ENCODE assay signal across 9 cellular contexts in the genomic region with DNA sequence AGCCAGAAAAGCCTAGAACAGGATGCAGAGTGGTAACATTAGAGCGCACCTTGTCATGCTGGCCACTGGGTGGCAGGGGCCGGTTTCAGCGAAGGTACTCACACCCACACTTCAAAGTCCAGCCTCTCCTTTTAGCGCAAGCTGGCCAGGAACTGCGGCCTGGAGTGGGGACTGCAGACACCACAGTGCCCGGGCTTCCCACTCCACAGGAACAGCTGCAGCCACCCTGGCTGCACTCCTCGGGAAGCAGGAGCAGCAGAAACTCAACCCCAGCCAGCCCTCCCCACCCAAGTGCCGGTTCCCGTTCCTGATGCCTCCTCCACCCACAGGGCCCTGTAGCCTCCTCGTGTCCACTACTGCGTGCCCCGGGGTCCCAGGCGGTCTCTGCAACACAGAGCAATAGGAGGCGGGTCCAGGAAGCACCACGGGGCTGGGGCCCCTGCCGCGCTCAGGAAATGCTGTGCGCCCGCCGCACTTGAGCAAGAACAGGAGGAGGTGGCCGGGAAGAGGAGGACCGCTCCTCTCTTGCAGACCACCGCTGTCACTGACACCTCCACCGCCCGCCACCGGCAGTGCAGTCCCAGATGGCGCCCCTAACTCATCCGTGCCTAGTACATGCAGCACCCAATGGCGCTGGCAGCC. TPM values are rescaled to one million over a fixed set of nuclear protein-coding genes. Genes with fewer than 3 reads are reported as not detected.
DNase-seq lines count a peak whose midpoint lies in the region; ATAC-seq and TF ChIP-seq lines count a peak whose summit lies in the region.
"Had no signal": no experiment of that assay in that cellular context is flagged by ENCODE, and none has a peak within 500 bp of the region (broad histone marks: within the 10 kb centered on the region; RNA-seq: fewer than 3 reads in every experiment).

No MANE protein-coding gene starts in this region.

- no peaks in the 10 kb centered on the region for H3K36me3 ChIP-seq in parathyroid adenoma (ENCODE audit: control insufficient read depth, insufficient read depth, low read length)

- H3K36me3 Mint-ChIP-seq in activated CD8-positive, alpha-beta T cell treated with anti-CD3 and anti-CD28 coated beads, Interleukin-2, amount 10 ng/mL, durations not matched to agents 7 days and 5 days (ENCODE audit: low read depth) = no peaks in the 10 kb centered on the region

- no peaks in the 10 kb centered on the region for H3K9me3 ChIP-seq in parathyroid adenoma (ENCODE audit: control insufficient read depth, low read length)

- POLR2A ChIA-PET in activated CD8-positive, alpha-beta T cell treated with anti-CD3 and anti-CD28 coated beads, Interleukin-2, amount 10 ng/mL, durations not matched to agents 7 days and 5 days (lab: Charles Lee) = no interaction called here

- ATAC-seq in activated CD8-positive, alpha-beta T cell treated with anti-CD3 and anti-CD28 coated beads, Interleukin-2, amount 10 ng/mL, durations not matched to agents 7 days and 5 days = peak; percentile 63
- ATAC-seq in foreskin keratinocyte = peak; percentile 61

- CTCF ChIA-PET in activated CD8-positive, alpha-beta T cell treated with anti-CD3 and anti-CD28 coated beads, Interleukin-2, amount 10 ng/mL, durations not matched to agents 7 days and 5 days (lab: Charles Lee) = interaction anchor here (0.6 to 1.6 kb wide), 12 partner anchors 8 to 273 kb away, joined by 3 to 6 read pairs (median 3); a partner anchor contains a TSS

- peaks cover 32% of the 10 kb centered on the region for H3K27me3 ChIP-seq in foreskin keratinocyte
- H3K27me3 ChIP-seq in parathyroid adenoma (ENCODE audit: control insufficient read depth, insufficient read depth, low read length) = no peaks in the 10 kb centered on the region

- H3K79me2 ChIP-seq in parathyroid adenoma = no peaks in the 10 kb centered on the region

- H3K27ac ChIP-seq in foreskin keratinocyte (no peak overlapping the region), parathyroid adenoma (no peak overlapping the region)

- H3K4me3 ChIP-seq in AG09309 (ENCODE audit: control insufficient read depth, low read depth, low read length) (no peak overlapping the region), parathyroid adenoma (ENCODE audit: low read depth, low read length) (no peak overlapping the region)

- TF ChIP-seq CTCF in AG09309 (IDR thresholded peaks at IDR 0.05; ENCODE audit: control insufficient read depth, insufficient read depth, low read depth, low read length, missing control alignments) (peak; percentile 55), GM10266 (IDR thresholded peaks at IDR 0.05; ENCODE audit: control insufficient read depth, insufficient read depth, low read depth, missing control alignments) (peak; percentile 34), foreskin keratinocyte (conservative IDR thresholded peaks at IDR 0.05) (peak; percentile 66), parathyroid adenoma (IDR thresholded peaks at IDR 0.05) (peak; percentile 32)

- H3K27me3 Mint-ChIP-seq in activated CD8-positive, alpha-beta T cell treated with anti-CD3 and anti-CD28 coated beads, Interleukin-2, amount 10 ng/mL, durations not matched to agents 7 days and 5 days (ENCODE audit: low read depth) = peaks cover 27% of the 10 kb centered on the region

- H3K4me1 ChIP-seq in foreskin keratinocyte = no peaks in the 10 kb centered on the region
- no peaks in the 10 kb centered on the region for H3K4me1 ChIP-seq in parathyroid adenoma

- H3K4me2 ChIP-seq in parathyroid adenoma (ENCODE audit: low read length) = peak overlapping the region; percentile 36

- peaks cover 35% of the 10 kb centered on the region for H3K4me1 Mint-ChIP-seq in activated CD8-positive, alpha-beta T cell treated with anti-CD3 and anti-CD28 coated beads, Interleukin-2, amount 10 ng/mL, durations not matched to agents 7 days and 5 days (ENCODE audit: low read depth)

- H3K27ac Mint-ChIP-seq in activated CD8-positive, alpha-beta T cell treated with anti-CD3 and anti-CD28 coated beads, Interleukin-2, amount 10 ng/mL, durations not matched to agents 7 days and 5 days = no peak overlapping the region

- DNase-seq in AG09309 (ENCODE audit: low read depth) (no peak), GM10266 (ENCODE audit: extremely low spot score) (no peak), NCI-H2196 treated with DMSO at 0.1 percent for 48 hours (lab: John Stamatoyannopoulos, UW; ENCODE audit: unreplicated experiment) (peak; percentile 42), foreskin keratinocyte (peak in 1 of 2 donors; percentile 31), T-helper 9 cell (no peak)
- DNase-seq in activated CD8-positive, alpha-beta T cell treated with anti-CD3 and anti-CD28 coated beads, Interleukin-2, amount 10 ng/mL, durations not matched to agents 7 days and 5 days = peak; percentile 56
- DNase-seq in activated CD4-positive, CD25-positive, alpha-beta regulatory T cell (lab: John Stamatoyannopoulos, UW) = no peak

- H3K9ac ChIP-seq in parathyroid adenoma = no peak overlapping the region

- peak overlapping the region; percentile 28 for H3K4me3 Mint-ChIP-seq in activated CD8-positive, alpha-beta T cell treated with anti-CD3 and anti-CD28 coated beads, Interleukin-2, amount 10 ng/mL, durations not matched to agents 7 days and 5 days

- peak overlapping the region; percentile 29 for H2AFZ ChIP-seq in parathyroid adenoma

- H3K9me3 Mint-ChIP-seq in activated CD8-positive, alpha-beta T cell treated with anti-CD3 and anti-CD28 coated beads, Interleukin-2, amount 10 ng/mL, durations not matched to agents 7 days and 5 days (ENCODE audit: insufficient read depth) = no peaks in the 10 kb centered on the region

RNA-seq across cellular contexts. Expression of a gene that starts 2.2 kb away (rescaled TPM):
- total RNA-seq in activated CD8-positive, alpha-beta T cell treated with anti-CD3 and anti-CD28 coated beads, Interleukin-2, amount 10 ng/mL, durations not matched to agents 7 days and 5 days = not detected
- total RNA-seq in foreskin keratinocyte = not detected in 2 replicates
- not detected in 2 replicates for polyA plus RNA-seq in foreskin keratinocyte

RNA-seq across cellular contexts. Expression of a gene that starts 43.6 kb away (rescaled TPM):
- not detected for total RNA-seq in activated CD8-positive, alpha-beta T cell treated with anti-CD3 and anti-CD28 coated beads, Interleukin-2, amount 10 ng/mL, durations not matched to agents 7 days and 5 days
- total RNA-seq in foreskin keratinocyte = not detected in 2 replicates
- polyA plus RNA-seq in foreskin keratinocyte = not detected in 2 replicates

RNA-seq across cellular contexts. Expression of a gene that starts 52.5 kb away (rescaled TPM):
- total RNA-seq in activated CD8-positive, alpha-beta T cell treated with anti-CD3 and anti-CD28 coated beads, Interleukin-2, amount 10 ng/mL, durations not matched to agents 7 days and 5 days = not detected
- not detected in 2 replicates for total RNA-seq in foreskin keratinocyte
- polyA plus RNA-seq in foreskin keratinocyte = not detected in 2 replicates
- total RNA-seq: mononuclear cell had no signal

Comparison
In these comparisons a context has a peak if more than half of its experiments do, and no peak if none do; other contexts are left out.
1. DNase-seq: peak in NCI-H2196 treated with DMSO at 0.1 percent for 48 hours (single experiment) and activated CD8-positive, alpha-beta T cell treated with anti-CD3 and anti-CD28 coated beads, Interleukin-2, amount 10 ng/mL, durations not matched to agents 7 days and 5 days (single experiment); none in AG09309 (single experiment), GM10266 (single experiment), activated CD4-positive, CD25-positive, alpha-beta regulatory T cell (0 of 4) and T-helper 9 cell (single experiment).
2. Peak in every context shown above with its lines, with median percentiles within 50 percentile points of each other: CTCF ChIP-seq.